In the genomic region with DNA sequence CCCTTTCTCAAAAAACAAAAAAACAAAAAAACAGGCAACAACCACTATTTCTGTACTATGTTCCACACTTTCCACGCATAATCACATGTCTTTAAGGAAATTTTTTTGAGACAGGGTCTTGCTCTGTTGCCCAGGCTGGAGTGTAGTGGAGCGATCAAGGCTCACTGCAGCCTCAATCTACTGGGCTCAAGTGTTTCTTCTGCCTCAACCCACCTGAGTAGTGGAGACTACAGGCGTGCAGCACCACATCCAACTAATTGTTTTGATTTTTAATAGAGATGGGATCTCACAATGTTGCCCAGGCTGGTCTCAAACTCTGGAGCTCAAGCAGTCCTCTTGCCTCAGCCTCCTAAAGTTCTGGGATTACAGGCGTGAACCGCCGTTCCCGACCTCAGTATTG, we compare ENCODE assay signal across 3 cellular contexts.
TF ChIP-seq lines count a peak whose summit lies in the region.

No MANE protein-coding gene starts in this region.

TF ChIP-seq in HepG2, 621 proteins besides CTCF, POLR2A, EP300 and RAD21:
- no peak for TF ChIP-seq CREB1 (IDR thresholded peaks at IDR 0.05)
- no peak for TF ChIP-seq CREB1 (CRISPR knock-in tag; IDR thresholded peaks at IDR 0.05)
- peak; percentile 63; the same call in 1 of the 2 replicates for TF ChIP-seq ZNF121 (CRISPR knock-in tag; IDR thresholded peaks at IDR 0.05)
- TF ChIP-seq, protein P1, sequence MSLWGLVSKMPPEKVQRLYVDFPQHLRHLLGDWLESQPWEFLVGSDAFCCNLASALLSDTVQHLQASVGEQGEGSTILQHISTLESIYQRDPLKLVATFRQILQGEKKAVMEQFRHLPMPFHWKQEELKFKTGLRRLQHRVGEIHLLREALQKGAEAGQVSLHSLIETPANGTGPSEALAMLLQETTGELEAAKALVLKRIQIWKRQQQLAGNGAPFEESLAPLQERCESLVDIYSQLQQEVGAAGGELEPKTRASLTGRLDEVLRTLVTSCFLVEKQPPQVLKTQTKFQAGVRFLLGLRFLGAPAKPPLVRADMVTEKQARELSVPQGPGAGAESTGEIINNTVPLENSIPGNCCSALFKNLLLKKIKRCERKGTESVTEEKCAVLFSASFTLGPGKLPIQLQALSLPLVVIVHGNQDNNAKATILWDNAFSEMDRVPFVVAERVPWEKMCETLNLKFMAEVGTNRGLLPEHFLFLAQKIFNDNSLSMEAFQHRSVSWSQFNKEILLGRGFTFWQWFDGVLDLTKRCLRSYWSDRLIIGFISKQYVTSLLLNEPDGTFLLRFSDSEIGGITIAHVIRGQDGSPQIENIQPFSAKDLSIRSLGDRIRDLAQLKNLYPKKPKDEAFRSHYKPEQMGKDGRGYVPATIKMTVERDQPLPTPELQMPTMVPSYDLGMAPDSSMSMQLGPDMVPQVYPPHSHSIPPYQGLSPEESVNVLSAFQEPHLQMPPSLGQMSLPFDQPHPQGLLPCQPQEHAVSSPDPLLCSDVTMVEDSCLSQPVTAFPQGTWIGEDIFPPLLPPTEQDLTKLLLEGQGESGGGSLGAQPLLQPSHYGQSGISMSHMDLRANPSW (CRISPR knock-in tag; IDR thresholded peaks at IDR 0.05; ENCODE audit: borderline replicate concordance) = no peak

TF ChIP-seq in IMR-90, 13 proteins besides CTCF, POLR2A, EP300 and RAD21:
- TF ChIP-seq RCOR1 (IDR thresholded peaks at IDR 0.05; ENCODE audit: insufficient replicate concordance, low read length) = no peak
- TF ChIP-seq CHD1 (IDR thresholded peaks at IDR 0.05; ENCODE audit: low read depth, low read length) = no peak
- no peak for TF ChIP-seq MAFK (IDR thresholded peaks at IDR 0.05; ENCODE audit: low read depth, low read length)
- TF ChIP-seq NFE2L2 (IDR thresholded peaks at IDR 0.05; ENCODE audit: low read depth, low read length) = no peak

TF ChIP-seq in K562, 482 proteins besides CTCF, POLR2A, EP300 and RAD21:
- no peak for TF ChIP-seq KAT8 (IDR thresholded peaks at IDR 0.05; ENCODE audit: low read depth)
- TF ChIP-seq BCOR (IDR thresholded peaks at IDR 0.05) = peak; percentile 12; the same call in 1 of the 2 replicates
- TF ChIP-seq ZNF121 (CRISPR knock-in tag; conservative IDR thresholded peaks at IDR 0.05) = peak; percentile 98
- TF ChIP-seq ZNF174 (CRISPR knock-in tag; IDR thresholded peaks at IDR 0.05) = no peak
- TF ChIP-seq BRD4 (IDR thresholded peaks at IDR 0.05) = no peak
- peak; percentile 44 for TF ChIP-seq RBM25 (IDR thresholded peaks at IDR 0.05; ENCODE audit: low read depth, low read length, severe bottlenecking)
- 0 out of 2 replicates have a peak, but pooled peaks have one; percentile 17 for TF ChIP-seq ZFX (CRISPR knock-in tag; IDR thresholded peaks at IDR 0.05)
- no peak for TF ChIP-seq PHB (CRISPR knock-in tag; IDR thresholded peaks at IDR 0.05)
